In genomic region chr2:155517362-155517761, GRCh38 we compare ENCODE assay signal across 31 cellular contexts.
DNase-seq lines count a peak whose midpoint lies in the region; ATAC-seq, FAIRE-seq and TF ChIP-seq lines count a peak whose summit lies in the region.
"Had no signal": no experiment of that assay in that cellular context is flagged by ENCODE, and none has a peak within 500 bp of the region (broad histone marks: within the 10 kb centered on the region; RNA-seq: fewer than 3 reads in every experiment).

No MANE protein-coding gene starts in this region.

- H3K4me3 Mint-ChIP-seq in activated T-cell treated with anti-CD3 and anti-CD28 coated beads, Interleukin-2, amount 50 U/mL, for 72 hours = no peak overlapping the region
- H3K4me3 Mint-ChIP-seq: B cell; CD14-positive monocyte; CD4-positive, alpha-beta memory T cell; CD4-positive, alpha-beta T cell; CD4-positive, CD25-positive, alpha-beta regulatory T cell; CD8-positive, alpha-beta memory T cell; CD8-positive, alpha-beta T cell had no signal

- in situ Hi-C loops in GM12878 (cut with MboI) = no loop called here

- H3K79me2 ChIP-seq in GM12878 (ENCODE audit: control insufficient read depth, insufficient read depth, low read length) = no peaks in the 10 kb centered on the region

- H3K9me3 Mint-ChIP-seq in activated T-cell treated with anti-CD3 and anti-CD28 coated beads, Interleukin-2, amount 50 U/mL, for 72 hours = no peaks in the 10 kb centered on the region
- H3K9me3 Mint-ChIP-seq: CD4-positive, alpha-beta T cell; CD8-positive, alpha-beta T cell had no signal

- intact Hi-C loops in GM12878 (cut with micrococcal nuclease; ENCODE audit: unreplicated experiment) = loop anchor here (10.0 kb wide), 1 partner anchor 297 kb away; no protein-coding TSS in a partner anchor
- intact Hi-C loops in kidney (cut with DNase I) = no loop called here

- TF ChIP-seq CTCF in GM12878 (IDR thresholded peaks at IDR 0.05 in 2 of 3, conservative IDR thresholded peaks at IDR 0.05 in 1 of 3; ENCODE audit: control insufficient read depth in 2 of 3, extremely low read depth in 1 of 3, insufficient read depth in 1 of 3, low read depth in 3 of 3, low read length in 3 of 3) = no peak
- TF ChIP-seq CTCF in kidney (IDR thresholded peaks at IDR 0.05; ENCODE audit: borderline replicate concordance, extremely low read depth, insufficient read depth) = no peak

- peak; percentile 65 for ATAC-seq in GM12878
- ATAC-seq in activated T-cell treated with anti-CD3 and anti-CD28 coated beads, Interleukin-2, amount 50 U/mL, for 72 hours (replicated peaks in 1 of 2) = no peak
- ATAC-seq: A549; CD8-positive, alpha-beta T cell had no signal

- H2AFZ ChIP-seq in GM12878 (ENCODE audit: control insufficient read depth, low read depth, low read length) = no peak overlapping the region

- TF ChIP-seq EP300 in GM12878 (IDR thresholded peaks at IDR 0.05; ENCODE audit: borderline replicate concordance in 1 of 2, control insufficient read depth in 1 of 2, low read depth in 2 of 2, low read length in 2 of 2) = no peak

- RAD21 ChIA-PET in GM12878 (lab: Charles Lee; ENCODE audit: unreplicated experiment) = no interaction called here

- H3K4me1 ChIP-seq in GM12878 (ENCODE audit: control insufficient read depth, insufficient read depth, low read length) = no peaks in the 10 kb centered on the region
- H3K4me1 ChIP-seq in kidney (ENCODE audit: control insufficient read depth in 1 of 2, insufficient read depth in 1 of 2, low read depth in 1 of 2, low read length in 2 of 2) = no peaks in the 10 kb centered on the region
- H3K4me1 ChIP-seq: A549; BE2C; BLaER1; BLaER1 treated with 17β-estradiol and CSF1 and Interleukin-3, amounts not matched to agents 10 nM and 100 nM; Caco-2 had no signal

- no peak overlapping the region for H3K27ac ChIP-seq in GM12878 (ENCODE audit: control insufficient read depth, insufficient read depth)
- no peak overlapping the region for H3K27ac ChIP-seq in kidney (ENCODE audit: low read depth in 2 of 2, low read length in 2 of 2)
- H3K27ac ChIP-seq: 22Rv1; A549; BLaER1; BLaER1 treated with 17β-estradiol and CSF1 and Interleukin-3, amounts not matched to agents 10 nM and 100 nM; C4-2B had no signal

- no peaks in the 10 kb centered on the region for H4K20me1 ChIP-seq in GM12878 (ENCODE audit: control insufficient read depth, insufficient read depth)
- H4K20me1 ChIP-seq: BLaER1; BLaER1 treated with 17β-estradiol and CSF1 and Interleukin-3, amounts not matched to agents 10 nM and 100 nM had no signal

- H3K27ac Mint-ChIP-seq in activated T-cell treated with anti-CD3 and anti-CD28 coated beads, Interleukin-2, amount 50 U/mL, for 72 hours = no peak overlapping the region
- H3K27ac Mint-ChIP-seq: B cell; CD14-positive monocyte; CD4-positive, alpha-beta memory T cell; CD4-positive, alpha-beta T cell; CD4-positive, CD25-positive, alpha-beta regulatory T cell; CD8-positive, alpha-beta memory T cell; CD8-positive, alpha-beta T cell had no signal

- no peak for DNase-seq in GM12878 (ENCODE audit: low read depth, low spot score)
- DNase-seq in kidney = no peak
- no peak for DNase-seq in NCI-H526 treated with DMSO at 0.1 percent for 48 hours (lab: John Stamatoyannopoulos, UW)
- no peak for DNase-seq in activated T-cell treated with anti-CD3 and anti-CD28 coated beads, Interleukin-2, amount 50 U/mL, for 72 hours
- DNase-seq: 8988T; ACHN; AML-193; BE2C; C1 segment of cervical spinal cord; Caco-2; Calu3; CD4-positive, alpha-beta memory T cell; CD4-positive, alpha-beta T cell; CD4-positive, CD25-positive, alpha-beta regulatory T cell; CD8-positive, alpha-beta memory T cell; CD8-positive, alpha-beta T cell; COR-L47; DMS 273 treated with DMSO at 0.1 percent for 48 hours; DMS153; DMS79; DMS79 treated with DMSO at 0.1 percent for 48 hours; DND-41; EL had no signal

- H3K36me3 ChIP-seq in GM12878 (ENCODE audit: control insufficient read depth in 2 of 2, insufficient read depth in 2 of 2, low read length in 1 of 2) (no peaks in the 10 kb centered on the region), kidney (ENCODE audit: control insufficient read depth in 1 of 2, insufficient read depth in 2 of 2, low read length in 2 of 2) (no peaks in the 10 kb centered on the region)
- H3K36me3 ChIP-seq: BE2C; BLaER1; BLaER1 treated with 17β-estradiol and CSF1 and Interleukin-3, amounts not matched to agents 10 nM and 100 nM had no signal

- H3K27me3 ChIP-seq in GM12878 (replicated peaks in 1 of 2; ENCODE audit: control insufficient read depth in 2 of 2, insufficient read depth in 2 of 2, low read length in 1 of 2) = no peaks in the 10 kb centered on the region
- H3K27me3 ChIP-seq: BE2C; BLaER1; BLaER1 treated with 17β-estradiol and CSF1 and Interleukin-3, amounts not matched to agents 10 nM and 100 nM had no signal

- no peak overlapping the region for H3K9ac ChIP-seq in GM12878 (ENCODE audit: control insufficient read depth, insufficient read depth, low read length)
- no peak overlapping the region for H3K9ac ChIP-seq in kidney (ENCODE audit: low read length in 2 of 2)
- H3K9ac ChIP-seq: BLaER1; BLaER1 treated with 17β-estradiol and CSF1 and Interleukin-3, amounts not matched to agents 10 nM and 100 nM had no signal

- SMC1A ChIA-PET in GM12878 (lab: Charles Lee; ENCODE audit: uncharacterized antibody, unreplicated experiment) = interaction anchor here (1.0 kb wide), 1 partner anchor 9 kb away, joined by 4 read pairs; no protein-coding TSS in a partner anchor

- no peaks in the 10 kb centered on the region for H3K9me3 ChIP-seq in GM12878 (replicated peaks; ENCODE audit: control insufficient read depth, insufficient read depth, low read length)
- no peaks in the 10 kb centered on the region for H3K9me3 ChIP-seq in kidney (ENCODE audit: control insufficient read depth in 1 of 2, low read length in 2 of 2)
- H3K9me3 ChIP-seq: A549; BE2C; BLaER1; BLaER1 treated with 17β-estradiol and CSF1 and Interleukin-3, amounts not matched to agents 10 nM and 100 nM; Caco-2 had no signal

- CTCF ChIA-PET in GM12878 (lab: Yijun Ruan, JAX) = interaction anchor here (0.6 to 0.7 kb wide), 2 partner anchors 11 to 141 kb away, joined by 3 read pairs; no protein-coding TSS in a partner anchor

- POLR2A ChIA-PET in GM12878 (lab: Charles Lee) = no interaction called here

- H3K4me2 ChIP-seq in GM12878 (ENCODE audit: control insufficient read depth, insufficient read depth) = no peak overlapping the region
- H3K4me2 ChIP-seq: A549; BLaER1; BLaER1 treated with 17β-estradiol and CSF1 and Interleukin-3, amounts not matched to agents 10 nM and 100 nM had no signal

- no peak for TF ChIP-seq RAD21 in GM12878 (IDR thresholded peaks at IDR 0.05; ENCODE audit: insufficient read depth, low read depth, low read length)

- H3K27me3 Mint-ChIP-seq in activated T-cell treated with anti-CD3 and anti-CD28 coated beads, Interleukin-2, amount 50 U/mL, for 72 hours (ENCODE audit: low read depth) = no peaks in the 10 kb centered on the region
- H3K27me3 Mint-ChIP-seq: B cell; CD4-positive, alpha-beta memory T cell; CD4-positive, alpha-beta T cell; CD4-positive, CD25-positive, alpha-beta regulatory T cell; CD8-positive, alpha-beta memory T cell had no signal

- WGBS in GM12878 (ENCODE audit: insufficient coverage, insufficient replicate concordance, low lambda C conversion rate, missing lambda C conversion rate) = 0% methylated on average over 1 of the region's 1 CpG

- FAIRE-seq in GM12878 (lab: Jason Lieb, UNC) (no peak), kidney (lab: Jason Lieb, UNC) (peak; percentile 15)
- FAIRE-seq: A549, D721Med had no signal

- no peaks in the 10 kb centered on the region for H3K36me3 Mint-ChIP-seq in activated T-cell treated with anti-CD3 and anti-CD28 coated beads, Interleukin-2, amount 50 U/mL, for 72 hours (ENCODE audit: insufficient read depth in 2 of 2)
- H3K36me3 Mint-ChIP-seq: CD14-positive monocyte; CD4-positive, alpha-beta memory T cell; CD4-positive, CD25-positive, alpha-beta regulatory T cell; CD8-positive, alpha-beta memory T cell; CD8-positive, alpha-beta T cell had no signal

- BruUV-seq in GM12878 (replicated peaks; lab: Mats Ljungman, UMichigan) = no TSS peak

- H3K4me3 ChIP-seq in GM12878 (no peak overlapping the region), kidney (ENCODE audit: low read length in 2 of 2) (no peak overlapping the region)
- H3K4me3 ChIP-seq: A549; BLaER1; BLaER1 treated with 17β-estradiol and CSF1 and Interleukin-3, amounts not matched to agents 10 nM and 100 nM had no signal

- no peak for TF ChIP-seq POLR2A in GM12878 (IDR thresholded peaks at IDR 0.05; ENCODE audit: low read depth, low read length)

- no peaks in the 10 kb centered on the region for H3K4me1 Mint-ChIP-seq in activated T-cell treated with anti-CD3 and anti-CD28 coated beads, Interleukin-2, amount 50 U/mL, for 72 hours (ENCODE audit: low read depth)
- H3K4me1 Mint-ChIP-seq: B cell; CD14-positive monocyte; CD4-positive, CD25-positive, alpha-beta regulatory T cell; CD8-positive, alpha-beta memory T cell had no signal

TF ChIP-seq in GM12878, 131 proteins besides CTCF, POLR2A, EP300 and RAD21 (continues in another document):
- TF ChIP-seq CEBPZ (IDR thresholded peaks at IDR 0.05; ENCODE audit: low read depth, low read length) = no peak
- no peak for TF ChIP-seq ZNF384 (IDR thresholded peaks at IDR 0.05; ENCODE audit: borderline replicate concordance, low read depth, low read length)
- TF ChIP-seq NR2F1 (conservative IDR thresholded peaks at IDR 0.05) = peak; percentile 50; the same call in 1 of the 2 replicates
- TF ChIP-seq FOS (IDR thresholded peaks at IDR 0.05; ENCODE audit: borderline replicate concordance, extremely low read depth, insufficient read length) = no peak
